19 cellular contexts compared by ENCODE assay signal in genomic region chr10:69141304-69141703, GRCh38. TPM values are rescaled to one million over a fixed set of nuclear protein-coding genes. Genes with fewer than 3 reads are reported as not detected.
"Had no signal": no experiment of that assay in that cellular context is flagged by ENCODE, and none has a peak within 500 bp of the region (broad histone marks: within the 10 kb centered on the region; RNA-seq: fewer than 3 reads in every experiment).

No MANE protein-coding gene starts in this region.

- H3K9me3 Mint-ChIP-seq: activated naive CD4-positive, alpha-beta T cell treated with anti-CD3 and anti-CD28 coated beads, Interleukin-2, amount 50 U/mL, for 72 hours; activated T-helper 1 cell treated with anti-CD3 and anti-CD28 coated beads, Interleukin-12 subunit alpha, Interleukin-12 subunit beta, Interleukin-2, Interleukin-4 antibody, amounts not matched to agents 30 ng/mL and 10 ng/mL and 1 ng/mL, durations not matched to agents 14 hours and 24 hours and 36 hours; effector memory CD8-positive, alpha-beta T cell; stimulated activated naive B cell treated with anti-CD40 and anti-IgM and Interleukin-4, amounts not matched to agents 10 μg/mL and 1 μg/mL and 100 μg/mL, for 72 hours had no signal

- H3K27me3 ChIP-seq: adrenal gland, upper lobe of right lung had no signal

- H3K36me3 Mint-ChIP-seq: activated naive CD4-positive, alpha-beta T cell treated with anti-CD3 and anti-CD28 coated beads, Interleukin-2, amount 50 U/mL, for 72 hours had no signal

- H3K4me3 ChIP-seq: adrenal gland, thoracic aorta, upper lobe of right lung had no signal

- DNase-seq: activated CD4-positive, alpha-beta T cell treated with anti-CD3 and anti-CD28 coated beads, Interleukin-2, amount 50 U/mL, for 1 hour; activated CD8-positive, alpha-beta memory T cell treated with anti-CD3 and anti-CD28 coated beads for 24 hours; activated gamma-delta T cell treated with Interleukin-2 at 50 U/mL for 16 hours; adrenal gland; effector memory CD8-positive, alpha-beta T cell; foreskin melanocyte; glutamatergic neuron; hippocampal formation; midbrain; occipital lobe; retina; stimulated activated naive B cell treated with anti-CD40 and anti-IgM and Interleukin-4, amounts not matched to agents 10 μg/mL and 1 μg/mL and 100 μg/mL, for 72 hours; T1000; upper lobe of right lung had no signal

- ATAC-seq: activated naive CD4-positive, alpha-beta T cell treated with anti-CD3 and anti-CD28 coated beads, Interleukin-2, amount 50 U/mL, for 72 hours; effector memory CD8-positive, alpha-beta T cell; left lobe of liver; stimulated activated naive B cell treated with anti-CD40 and anti-IgM and Interleukin-4, amounts not matched to agents 10 μg/mL and 1 μg/mL and 100 μg/mL, for 72 hours; upper lobe of right lung had no signal

- H3K27me3 Mint-ChIP-seq: effector memory CD8-positive, alpha-beta T cell; stimulated activated naive B cell treated with anti-CD40 and anti-IgM and Interleukin-4, amounts not matched to agents 10 μg/mL and 1 μg/mL and 100 μg/mL, for 72 hours had no signal

- H3K4me3 Mint-ChIP-seq: activated T-helper 1 cell treated with anti-CD3 and anti-CD28 coated beads, Interleukin-12 subunit alpha, Interleukin-12 subunit beta, Interleukin-2, Interleukin-4 antibody, amounts not matched to agents 30 ng/mL and 10 ng/mL and 1 ng/mL, durations not matched to agents 14 hours and 24 hours and 36 hours; effector memory CD8-positive, alpha-beta T cell; stimulated activated naive B cell treated with anti-CD40 and anti-IgM and Interleukin-4, amounts not matched to agents 10 μg/mL and 1 μg/mL and 100 μg/mL, for 72 hours had no signal

- H3K9me3 ChIP-seq: adrenal gland, thoracic aorta, upper lobe of right lung had no signal

- H3K27ac ChIP-seq: thoracic aorta, upper lobe of right lung had no signal

- H3K36me3 ChIP-seq: thoracic aorta had no signal

- H3K27ac Mint-ChIP-seq: activated T-helper 1 cell treated with anti-CD3 and anti-CD28 coated beads, Interleukin-12 subunit alpha, Interleukin-12 subunit beta, Interleukin-2, Interleukin-4 antibody, amounts not matched to agents 30 ng/mL and 10 ng/mL and 1 ng/mL, durations not matched to agents 14 hours and 24 hours and 36 hours; stimulated activated naive B cell treated with anti-CD40 and anti-IgM and Interleukin-4, amounts not matched to agents 10 μg/mL and 1 μg/mL and 100 μg/mL, for 72 hours had no signal

RNA-seq across cellular contexts. Expression of gene SRGN, which starts 53.4 kb away (rescaled TPM):
- polyA plus RNA-seq: neural cell had no signal
